In genomic region chr5:95962475-95962773, GRCh38 we compare ENCODE assay signal across 8 cellular contexts. TPM values are rescaled to one million over a fixed set of nuclear protein-coding genes. Genes with fewer than 3 reads are reported as not detected.
DNase-seq lines count a peak whose midpoint lies in the region; ATAC-seq and TF ChIP-seq lines count a peak whose summit lies in the region.

No MANE protein-coding gene starts in this region.

- peak overlapping the region; percentile 84 for H2BK120ac ChIP-seq in mesendoderm (ENCODE audit: low read depth, low read length)

- H3K4me2 ChIP-seq in mammary epithelial cell (ENCODE audit: insufficient read depth, low read depth, low read length) (peak overlapping the region; percentile 76), mesendoderm (ENCODE audit: low read length) (peak overlapping the region; percentile 4)

- H3K4me1 ChIP-seq in heart left ventricle (peaks cover 0 to 43% (median 21%) of the 10 kb centered on the region in 12 donors), mammary epithelial cell (ENCODE audit: insufficient read depth, low read length) (peaks cover 30% of the 10 kb centered on the region), mesendoderm (ENCODE audit: control insufficient read depth, low read depth, low read length) (peaks cover 22% of the 10 kb centered on the region), urinary bladder (ENCODE audit: insufficient read depth) (peaks cover 2% of the 10 kb centered on the region)

- no peak for TF ChIP-seq POLR2A in heart left ventricle (IDR thresholded peaks at IDR 0.05)

- H3K79me1 ChIP-seq in mesendoderm (ENCODE audit: low read length): peaks cover 20% of the 10 kb centered on the region

- peak overlapping the region; percentile 80 for H2BK15ac ChIP-seq in mesendoderm (replicated peaks; ENCODE audit: low read depth)

- H3K4me3 ChIP-seq in heart left ventricle: peak overlapping the region in 11 of 12 donors; percentile 70 to 97 (median 92)
- peak overlapping the region; percentile 39 to 77 (median 49) for H3K4me3 ChIP-seq in mammary epithelial cell (replicated peaks in 1 of 3; ENCODE audit: insufficient read depth in 1 of 3, low read depth in 2 of 3, low read length in 3 of 3)
- H3K4me3 ChIP-seq in mesendoderm (ENCODE audit: low read length): no peak overlapping the region
- H3K4me3 ChIP-seq in urinary bladder (ENCODE audit: low read depth, low read length): peak overlapping the region; percentile 92

- H3K18ac ChIP-seq in mesendoderm (ENCODE audit: low read length): peak overlapping the region; percentile 64

- no peak overlapping the region for H4K5ac ChIP-seq in mesendoderm (ENCODE audit: low read length)

- TF ChIP-seq CTCF in heart left ventricle (IDR thresholded peaks at IDR 0.05): no peak
- TF ChIP-seq CTCF in mammary epithelial cell (conservative IDR thresholded peaks at IDR 0.05 in 1 of 2, IDR thresholded peaks at IDR 0.05 in 1 of 2; ENCODE audit: extremely low read depth in 1 of 2, insufficient read depth in 1 of 2, low read depth in 1 of 2, low read length in 2 of 2): no peak

- H3K9ac ChIP-seq in mammary epithelial cell (ENCODE audit: insufficient read depth, low read length) (peak overlapping the region; percentile 73), mesendoderm (ENCODE audit: low read length) (peak overlapping the region; percentile 47)

- WGBS in heart left ventricle, 4 donors: 57 to 60% (median 59%) methylated on average over 8 of the region's 8 CpGs
- 48% methylated on average over 8 of the region's 8 CpGs for WGBS in mammary epithelial cell (ENCODE audit: low coverage, missing lambda C conversion rate)
- WGBS in mesendoderm (ENCODE audit: extremely low coverage, insufficient coverage, low lambda C conversion rate): no CpG with 5 or more reads among the region's 8 CpGs
- WGBS in urinary bladder: 69% methylated on average over 8 of the region's 8 CpGs

- H3K56ac ChIP-seq in mesendoderm (ENCODE audit: low read length): peak overlapping the region; percentile 80

- peak overlapping the region; percentile 66 for H2BK5ac ChIP-seq in mesendoderm (ENCODE audit: low read length)

- in situ Hi-C loops in mammary epithelial cell (cut with MboI; ENCODE audit: low sequenced_read_pairs in 2 of 2): loop anchor here (5.0 to 25.0 kb wide), 3 partner anchors 250 to 375 kb away; no protein-coding TSS in a partner anchor

- peak overlapping the region; percentile 87 for H2AFZ ChIP-seq in mammary epithelial cell (ENCODE audit: low read depth, low read length)

- no peaks in the 10 kb centered on the region for H3K36me3 ChIP-seq in heart left ventricle
- H3K36me3 ChIP-seq in mammary epithelial cell (ENCODE audit: insufficient read depth, low read length): peaks cover 9% of the 10 kb centered on the region
- no peaks in the 10 kb centered on the region for H3K36me3 ChIP-seq in mesendoderm (ENCODE audit: control insufficient read depth, insufficient read depth, low read length)
- H3K36me3 ChIP-seq in urinary bladder (ENCODE audit: insufficient read depth): no peaks in the 10 kb centered on the region

- CTCF ChIA-PET in mammary epithelial cell (lab: Charles Lee; ENCODE audit: low non-redundant PET): no interaction called here

- DNase-seq in heart left ventricle: no peak
- no peak for DNase-seq in Right ventricle myocardium inferior (ENCODE audit: missing footprints)
- DNase-seq in mammary epithelial cell: no peak
- DNase-seq in mesendoderm: no peak
- no peak for DNase-seq in NCI-H510A (lab: John Stamatoyannopoulos, UW)
- no peak for DNase-seq in T-helper 9 cell
- DNase-seq in NCI-H2227 (lab: John Stamatoyannopoulos, UW; ENCODE audit: unreplicated experiment): no peak

- ATAC-seq in heart left ventricle (no peak), Right ventricle myocardium inferior (no peak)

- H4K8ac ChIP-seq in mesendoderm (ENCODE audit: low read depth, low read length): peak overlapping the region; percentile 16

- dilution Hi-C loops in mammary epithelial cell (cut with HindIII; ENCODE audit: low sequenced_read_pairs): no loop called here

- H3K27me3 ChIP-seq in heart left ventricle (no peaks in the 10 kb centered on the region), mammary epithelial cell (ENCODE audit: insufficient read depth, low read length) (no peaks in the 10 kb centered on the region), mesendoderm (ENCODE audit: insufficient read depth, low read length, poor library complexity) (no peaks in the 10 kb centered on the region)

- H3K79me2 ChIP-seq in mammary epithelial cell (ENCODE audit: insufficient read depth, low read length): peaks cover 42% of the 10 kb centered on the region
- peaks cover 34% of the 10 kb centered on the region for H3K79me2 ChIP-seq in mesendoderm (ENCODE audit: control insufficient read depth, insufficient read depth, low read length)

- intact Hi-C loops in heart left ventricle (cut with DNase I) (loop anchor here in 7 of 10 donors (5.0 to 10.0 kb wide), 7 partner anchors 65 to 375 kb away; no protein-coding TSS in a partner anchor), Right ventricle myocardium inferior (cut with DNase I) (loop anchor here (5.0 to 10.0 kb wide), 3 partner anchors 65 to 318 kb away; partner anchors contain the start of gene RFESD), mammary epithelial cell (cut with micrococcal nuclease) (loop anchor here (1.0 to 2.0 kb wide), 7 partner anchors 68 to 374 kb away; no protein-coding TSS in a partner anchor)

- H4K20me1 ChIP-seq in mammary epithelial cell (ENCODE audit: insufficient read depth, low read length): peaks cover 15% of the 10 kb centered on the region

- H3K9me3 ChIP-seq in heart left ventricle (no peaks in the 10 kb centered on the region), mammary epithelial cell (replicated peaks; ENCODE audit: insufficient read depth, low read length) (no peaks in the 10 kb centered on the region)

- H3K4ac ChIP-seq in mesendoderm (ENCODE audit: low read depth, low read length): peak overlapping the region; percentile 71

- no peak overlapping the region for H3K23ac ChIP-seq in mesendoderm (ENCODE audit: low read length)

- no peak overlapping the region for H2AK5ac ChIP-seq in mesendoderm (ENCODE audit: low read length)

- BruUV-seq in mammary epithelial cell (replicated peaks; lab: Mats Ljungman, UMichigan): TSS peak; percentile 93

- H3K27ac ChIP-seq in heart left ventricle (peak overlapping the region; percentile 85 to 100 (median 98)), mammary epithelial cell (ENCODE audit: insufficient read depth, low read depth, low read length) (peak overlapping the region; percentile 86), mesendoderm (ENCODE audit: low read depth, low read length) (peak overlapping the region; percentile 30), urinary bladder (ENCODE audit: low read depth) (no peak overlapping the region)

RNA-seq across cellular contexts. Expression of gene ELL2, which starts 0.8 kb away (rescaled TPM):
- total RNA-seq in heart left ventricle: 10 to 100 TPM; 15.4 to 74.5 (median 31.1) TPM
- 10 to 100 TPM in 1 of 2 donors, 1 to 10 TPM in 1; 6.7 to 68.2 TPM for polyA plus RNA-seq in heart left ventricle
- total RNA-seq in Right ventricle myocardium inferior: 26.7 TPM
- 100 to 1,000 TPM; 161 to 277 TPM for total RNA-seq in mammary epithelial cell
- polyA plus RNA-seq in mammary epithelial cell: 61.3 TPM
- polyA minus RNA-seq in mammary epithelial cell: 74.3 TPM
- polyA plus RNA-seq in mesendoderm (2013, experiment 1 of 2): 43.9 TPM
- polyA plus RNA-seq in mesendoderm (2013, experiment 2 of 2): 43.6 TPM
- total RNA-seq in urinary bladder: 30.2 TPM
- 14.1 TPM for polyA plus RNA-seq in urinary bladder
